ENCODE assay signal across 8 cellular contexts in the genomic region with DNA sequence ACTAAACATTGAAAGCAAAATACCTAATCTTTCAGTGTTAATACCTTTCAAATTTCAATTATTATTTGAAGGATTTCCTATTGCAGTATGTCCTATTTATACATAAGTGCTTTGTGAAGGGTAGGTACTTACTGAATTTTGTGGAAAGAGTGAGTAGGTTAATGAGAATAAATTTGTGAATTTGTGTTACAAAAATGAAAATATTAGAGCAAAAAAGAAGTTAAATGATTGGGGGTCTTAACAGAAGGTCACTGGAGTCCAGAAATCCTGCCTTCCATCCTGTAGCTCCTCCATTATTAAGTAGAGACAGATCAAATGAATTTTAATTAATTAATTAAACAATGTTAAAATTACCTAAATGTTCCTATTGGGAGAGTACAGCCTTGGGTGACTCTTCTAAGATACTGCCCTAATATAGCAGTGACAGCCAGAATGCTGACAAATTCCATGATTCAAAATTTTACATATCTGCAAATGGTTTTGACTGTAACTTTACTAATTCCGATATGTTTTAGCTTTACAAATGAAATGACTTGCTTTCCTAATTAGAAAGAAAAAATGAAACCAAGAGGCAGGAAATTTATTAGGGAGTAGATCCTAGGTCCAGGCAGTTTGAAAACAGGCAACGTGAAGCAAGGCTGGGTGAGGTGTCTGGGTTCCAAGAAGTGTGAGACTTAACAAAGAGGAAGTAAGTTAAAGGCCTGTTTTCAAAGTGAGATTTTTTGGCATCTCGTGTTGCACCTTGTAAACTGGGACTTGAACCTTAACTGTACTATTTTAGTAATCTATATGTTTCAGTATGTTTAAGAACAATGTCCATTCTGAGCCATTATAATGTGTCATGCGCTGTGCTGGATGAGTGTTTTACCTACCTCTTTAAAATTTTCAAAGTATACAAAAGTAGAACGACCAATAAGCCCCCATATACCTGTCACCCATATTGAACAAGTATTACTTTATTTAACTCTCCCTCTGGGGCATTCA. TPM values are rescaled to one million over a fixed set of nuclear protein-coding genes. Genes with fewer than 3 reads are reported as not detected.
DNase-seq lines count a peak whose midpoint lies in the region; ATAC-seq and TF ChIP-seq lines count a peak whose summit lies in the region.
"Had no signal": no experiment of that assay in that cellular context is flagged by ENCODE, and none has a peak within 500 bp of the region (broad histone marks: within the 10 kb centered on the region; RNA-seq: fewer than 3 reads in every experiment).

No MANE protein-coding gene starts in this region.

- ATAC-seq in GM18861 (IDR thresholded peaks at IDR 0.05; ENCODE audit: unreplicated experiment) (peak; percentile 23), HG02798 (IDR thresholded peaks at IDR 0.05; ENCODE audit: poor library complexity, unreplicated experiment) (peak; percentile 29), psoas muscle (no peak)

- no peak for DNase-seq in T-helper 2 cell treated with Interferon-gamma antibody and Interleukin-4, amounts not matched to agents 5 μg/mL and 100 μg/mL, for 36 hours (ENCODE audit: low spot score)
- no peak for DNase-seq in psoas muscle
- no peak for DNase-seq in HK-2 (ENCODE audit: unreplicated experiment)
- DNase-seq in amniotic stem cell (lab: John Stamatoyannopoulos, UW), result no peak
- no peak for DNase-seq in activated CD4-positive, alpha-beta T cell treated with anti-CD3 and anti-CD28 coated beads for 1 hour

- peaks cover 45% of the 10 kb centered on the region for H3K36me3 Mint-ChIP-seq in T-helper 2 cell treated with Interferon-gamma antibody and Interleukin-4, amounts not matched to agents 5 μg/mL and 100 μg/mL, for 36 hours (ENCODE audit: low read depth)

- H3K36me3 ChIP-seq in psoas muscle (ENCODE audit: insufficient read depth in 1 of 2, low read depth in 1 of 2), result no peaks in the 10 kb centered on the region

- H3K27me3 Mint-ChIP-seq in T-helper 2 cell treated with Interferon-gamma antibody and Interleukin-4, amounts not matched to agents 5 μg/mL and 100 μg/mL, for 36 hours (ENCODE audit: low read depth), result no peaks in the 10 kb centered on the region

- H3K4me1 ChIP-seq in psoas muscle, result no peaks in the 10 kb centered on the region

- H3K4me3 ChIP-seq in psoas muscle, result peak overlapping the region; percentile 49

- H3K9me3 Mint-ChIP-seq in T-helper 2 cell treated with Interferon-gamma antibody and Interleukin-4, amounts not matched to agents 5 μg/mL and 100 μg/mL, for 36 hours, result no peaks in the 10 kb centered on the region

- WGBS in psoas muscle, 3 donors, result 65 to 67% (median 66%) methylated on average over 5 of the region's 5 CpGs

- H3K4me3 Mint-ChIP-seq in T-helper 2 cell treated with Interferon-gamma antibody and Interleukin-4, amounts not matched to agents 5 μg/mL and 100 μg/mL, for 36 hours, result peak overlapping the region; percentile 88

- H3K27me3 ChIP-seq in psoas muscle (ENCODE audit: insufficient read depth in 3 of 3, low read length in 2 of 3), result no peaks in the 10 kb centered on the region

- H3K27ac ChIP-seq in psoas muscle, result no peak overlapping the region
- H3K27ac ChIP-seq: VCaP had no signal

- peak overlapping the region; percentile 78 for H3K27ac Mint-ChIP-seq in T-helper 2 cell treated with Interferon-gamma antibody and Interleukin-4, amounts not matched to agents 5 μg/mL and 100 μg/mL, for 36 hours

- intact Hi-C loops in psoas muscle (cut with DNase I), result no loop called here

- H3K4me1 Mint-ChIP-seq in T-helper 2 cell treated with Interferon-gamma antibody and Interleukin-4, amounts not matched to agents 5 μg/mL and 100 μg/mL, for 36 hours (ENCODE audit: low read depth), result peaks cover 42% of the 10 kb centered on the region

- H3K9me3 ChIP-seq in psoas muscle, result no peaks in the 10 kb centered on the region

- no peak for TF ChIP-seq CTCF in psoas muscle (IDR thresholded peaks at IDR 0.05)

RNA-seq across cellular contexts. Expression of a gene that starts 1.5 kb away (rescaled TPM):
- 1 to 10 TPM in 3 of 4 donors, under 1 TPM in 1; 0.74 to 1.6 (median 1.2) TPM for total RNA-seq in psoas muscle
- under 1 TPM; 0.13 to 0.18 (median 0.16) TPM for polyA plus RNA-seq in psoas muscle

Comparison
In these comparisons a context has a peak if more than half of its experiments do, and no peak if none do; other contexts are left out.
1. ATAC-seq: peak in GM18861 (single experiment) and HG02798 (single experiment); none in psoas muscle (0 of 4).